In genomic region chr9:110047232-110047954, GRCh38 we compare ENCODE assay signal across 9 cellular contexts.
DNase-seq lines count a peak whose midpoint lies in the region; ATAC-seq and TF ChIP-seq lines count a peak whose summit lies in the region.
"Had no signal": no experiment of that assay in that cellular context is flagged by ENCODE, and none has a peak within 500 bp of the region (broad histone marks: within the 10 kb centered on the region; RNA-seq: fewer than 3 reads in every experiment).

No MANE protein-coding gene starts in this region.

- no peak for TF ChIP-seq CTCF in fibroblast of lung (conservative IDR thresholded peaks at IDR 0.05 in 1 of 2, IDR thresholded peaks at IDR 0.05 in 1 of 2; ENCODE audit: low read depth in 1 of 2, low read length in 2 of 2)

- no peaks in the 10 kb centered on the region for H3K36me3 Mint-ChIP-seq in activated T-cell treated with anti-CD3 and anti-CD28 coated beads, Interleukin-2, amount 50 U/mL, for 4 hours (ENCODE audit: insufficient read depth)

- H3K9me3 Mint-ChIP-seq in activated T-cell treated with anti-CD3 and anti-CD28 coated beads, Interleukin-2, amount 50 U/mL, for 4 hours = no peaks in the 10 kb centered on the region
- no peaks in the 10 kb centered on the region for H3K9me3 Mint-ChIP-seq in stimulated activated naive CD8-positive, alpha-beta T cell treated with anti-CD3 and anti-CD28 coated beads, Interleukin-15, amount 100 ng/mL, for 72 hours

- peaks cover 2% of the 10 kb centered on the region for H4K20me1 ChIP-seq in fibroblast of lung (ENCODE audit: control insufficient read depth, extremely low read depth, insufficient read depth, low read length)

- H3K27ac Mint-ChIP-seq in stimulated activated naive CD8-positive, alpha-beta T cell treated with anti-CD3 and anti-CD28 coated beads, Interleukin-15, amount 100 ng/mL, for 72 hours = no peak overlapping the region

- H3K36me3 ChIP-seq in fibroblast of lung (ENCODE audit: control insufficient read depth, insufficient read depth, low read length) = no peaks in the 10 kb centered on the region

- no peak overlapping the region for H2AFZ ChIP-seq in fibroblast of lung (ENCODE audit: low read length)

- H3K4me3 ChIP-seq in Jurkat, Clone E6-1 (ENCODE audit: low read length) = peak overlapping the region; percentile 90
- H3K4me3 ChIP-seq in fibroblast of lung (replicated peaks in 1 of 4; ENCODE audit: control extremely low read depth in 1 of 4, insufficient read depth in 1 of 4, low read depth in 3 of 4, low read length in 4 of 4) = peak overlapping the region in 1 of 4 experiments; percentile 57

- H3K27me3 ChIP-seq in fibroblast of lung (ENCODE audit: control insufficient read depth, insufficient read depth, low read length) = no peaks in the 10 kb centered on the region

- H3K27me3 Mint-ChIP-seq in activated T-cell treated with anti-CD3 and anti-CD28 coated beads, Interleukin-2, amount 50 U/mL, for 4 hours (ENCODE audit: low read depth) = peaks cover 7% of the 10 kb centered on the region
- peaks cover 47% of the 10 kb centered on the region for H3K27me3 Mint-ChIP-seq in stimulated activated naive CD8-positive, alpha-beta T cell treated with anti-CD3 and anti-CD28 coated beads, Interleukin-15, amount 100 ng/mL, for 72 hours

- H3K27ac ChIP-seq in fibroblast of lung (ENCODE audit: insufficient read depth, low read length) = peak overlapping the region; percentile 30
- H3K27ac ChIP-seq: C4-2B had no signal

- peak overlapping the region; percentile 13 for H3K9ac ChIP-seq in fibroblast of lung (ENCODE audit: insufficient read depth, low read length)

- no peak overlapping the region for H3K4me2 ChIP-seq in fibroblast of lung (ENCODE audit: extremely low read depth, insufficient read depth, low read length)

- peaks cover 44% of the 10 kb centered on the region for H3K79me2 ChIP-seq in fibroblast of lung (ENCODE audit: control insufficient read depth, insufficient read depth, low read length)

- H3K4me1 Mint-ChIP-seq in activated T-cell treated with anti-CD3 and anti-CD28 coated beads, Interleukin-2, amount 50 U/mL, for 4 hours (ENCODE audit: low read depth) = peaks cover 34% of the 10 kb centered on the region
- H3K4me1 Mint-ChIP-seq in stimulated activated naive CD8-positive, alpha-beta T cell treated with anti-CD3 and anti-CD28 coated beads, Interleukin-15, amount 100 ng/mL, for 72 hours = peaks cover 32% of the 10 kb centered on the region

- H3K4me3 Mint-ChIP-seq in activated T-cell treated with anti-CD3 and anti-CD28 coated beads, Interleukin-2, amount 50 U/mL, for 4 hours = peak overlapping the region; percentile 89
- H3K4me3 Mint-ChIP-seq in stimulated activated naive CD8-positive, alpha-beta T cell treated with anti-CD3 and anti-CD28 coated beads, Interleukin-15, amount 100 ng/mL, for 72 hours = peak overlapping the region; percentile 81 to 88

- H3K4me1 ChIP-seq in fibroblast of lung (ENCODE audit: control insufficient read depth, extremely low read depth, insufficient read depth, low read length) = peaks cover 6% of the 10 kb centered on the region

- H3K9me3 ChIP-seq in fibroblast of lung (ENCODE audit: control insufficient read depth, insufficient read depth, low read depth, low read length) = no peaks in the 10 kb centered on the region

- DNase-seq in activated T-cell treated with anti-CD3 and anti-CD28 coated beads, Interleukin-2, amount 50 U/mL, for 4 hours = no peak
- DNase-seq in activated T-cell treated with anti-CD3 and anti-CD28 coated beads for 4 hours (no peak), fibroblast of lung (ENCODE audit: low read depth in 2 of 2) (no peak), MV-4-11 (lab: John Stamatoyannopoulos, UW) (no peak), NCI-H82 (lab: John Stamatoyannopoulos, UW) (no peak)
- no peak for DNase-seq in Jurkat, Clone E6-1 (ENCODE audit: low read depth, low spot score)
- no peak for DNase-seq in stimulated activated naive CD8-positive, alpha-beta T cell treated with anti-CD3 and anti-CD28 coated beads, Interleukin-15, amount 100 ng/mL, for 72 hours

- no peak for ATAC-seq in activated T-cell treated with anti-CD3 and anti-CD28 coated beads, Interleukin-2, amount 50 U/mL, for 4 hours
- no peak for ATAC-seq in stimulated activated naive CD8-positive, alpha-beta T cell treated with anti-CD3 and anti-CD28 coated beads, Interleukin-15, amount 100 ng/mL, for 72 hours
- no peak for ATAC-seq in HG03469 (IDR thresholded peaks at IDR 0.05; ENCODE audit: unreplicated experiment)
